In genomic region chr11:19072464-19072863, GRCh38 we compare ENCODE assay signal across 18 cellular contexts. TPM values are rescaled to one million over a fixed set of nuclear protein-coding genes. Genes with fewer than 3 reads are reported as not detected.
DNase-seq lines count a peak whose midpoint lies in the region; ATAC-seq and TF ChIP-seq lines count a peak whose summit lies in the region.
"Had no signal": no experiment of that assay in that cellular context is flagged by ENCODE, and none has a peak within 500 bp of the region (broad histone marks: within the 10 kb centered on the region; RNA-seq: fewer than 3 reads in every experiment).

No MANE protein-coding gene starts in this region.

- no peak overlapping the region for H3K27ac Mint-ChIP-seq in activated CD4-positive, alpha-beta T cell treated with anti-CD3 and anti-CD28 coated beads, Interleukin-2, amount 10 ng/mL, durations not matched to agents 24 days and 14 days
- H3K27ac Mint-ChIP-seq in activated CD4-positive, alpha-beta T cell treated with anti-CD3 and anti-CD28 coated beads for 36 hours: no peak overlapping the region
- H3K27ac Mint-ChIP-seq: CD4-positive, CD25-positive, alpha-beta regulatory T cell; HFFc6 had no signal

- H3F3A ChIP-seq in MM.1S (ENCODE audit: insufficient read depth, low read length): no peaks in the 10 kb centered on the region

- TF ChIP-seq CTCF in epithelial cell of esophagus (IDR thresholded peaks at IDR 0.05; ENCODE audit: insufficient read depth, low read depth, low read length, missing control alignments): no peak
- TF ChIP-seq CTCF in upper lobe of right lung (IDR thresholded peaks at IDR 0.05): no peak
- no peak for TF ChIP-seq CTCF in MM.1S (IDR thresholded peaks at IDR 0.05; ENCODE audit: low read length)

- no peak overlapping the region for H3K4me2 ChIP-seq in MM.1S (ENCODE audit: low read depth, low read length)

- H3K79me2 ChIP-seq in MM.1S (ENCODE audit: low read length): no peaks in the 10 kb centered on the region

- CTCF ChIA-PET in activated CD4-positive, alpha-beta T cell treated with anti-CD3 and anti-CD28 coated beads for 36 hours (lab: Charles Lee): interaction anchor here (0.6 to 2.6 kb wide), 7 partner anchors 10 to 1274 kb away, joined by 3 to 24 read pairs (median 3); partner anchors contain the start of gene MRGPRX2

- H3K4me3 Mint-ChIP-seq in activated CD4-positive, alpha-beta T cell treated with anti-CD3 and anti-CD28 coated beads, Interleukin-2, amount 10 ng/mL, durations not matched to agents 24 days and 14 days: no peak overlapping the region
- no peak overlapping the region for H3K4me3 Mint-ChIP-seq in activated CD4-positive, alpha-beta T cell treated with anti-CD3 and anti-CD28 coated beads for 36 hours
- H3K4me3 Mint-ChIP-seq: CD4-positive, CD25-positive, alpha-beta regulatory T cell; HFFc6 had no signal

- no peak overlapping the region for H3K27ac ChIP-seq in upper lobe of right lung
- no peak overlapping the region for H3K27ac ChIP-seq in MM.1S (ENCODE audit: low read length)

- POLR2A ChIA-PET in activated CD4-positive, alpha-beta T cell treated with anti-CD3 and anti-CD28 coated beads for 36 hours (lab: Charles Lee): no interaction called here

- peaks cover 14% of the 10 kb centered on the region for H3K27me3 Mint-ChIP-seq in activated CD4-positive, alpha-beta T cell treated with anti-CD3 and anti-CD28 coated beads, Interleukin-2, amount 10 ng/mL, durations not matched to agents 24 days and 14 days
- H3K27me3 Mint-ChIP-seq in activated CD4-positive, alpha-beta T cell treated with anti-CD3 and anti-CD28 coated beads for 36 hours: peaks cover 18% of the 10 kb centered on the region

- no peak overlapping the region for H3K9ac ChIP-seq in MM.1S (ENCODE audit: low read length)

- no peaks in the 10 kb centered on the region for H3K9me3 Mint-ChIP-seq in activated CD4-positive, alpha-beta T cell treated with anti-CD3 and anti-CD28 coated beads, Interleukin-2, amount 10 ng/mL, durations not matched to agents 24 days and 14 days
- peaks cover 11% of the 10 kb centered on the region for H3K9me3 Mint-ChIP-seq in activated CD4-positive, alpha-beta T cell treated with anti-CD3 and anti-CD28 coated beads for 36 hours (ENCODE audit: low read depth)
- H3K9me3 Mint-ChIP-seq: HFFc6 had no signal

- H3K4me3 ChIP-seq in epithelial cell of esophagus (ENCODE audit: low read length) (no peak overlapping the region), upper lobe of right lung (no peak overlapping the region), MM.1S (ENCODE audit: low read length) (no peak overlapping the region)

- H3K9me3 ChIP-seq in upper lobe of right lung (no peaks in the 10 kb centered on the region), MM.1S (replicated peaks; ENCODE audit: insufficient read depth, low read length) (no peaks in the 10 kb centered on the region)

- H3K9me2 ChIP-seq in MM.1S (replicated peaks; ENCODE audit: insufficient read depth, low read length): no peaks in the 10 kb centered on the region

- peak; percentile 47 for DNase-seq in activated CD4-positive, alpha-beta T cell treated with anti-CD3 and anti-CD28 coated beads, Interleukin-2, amount 10 ng/mL, durations not matched to agents 24 days and 14 days
- no peak for DNase-seq in activated CD4-positive, alpha-beta T cell treated with anti-CD3 and anti-CD28 coated beads for 36 hours
- DNase-seq in epithelial cell of esophagus (ENCODE audit: low read depth) (peak; percentile 28), mucosa of gallbladder (ENCODE audit: low spot score) (peak; percentile 32), upper lobe of right lung (no peak), MM.1S (no peak), COLO829 (ENCODE audit: low spot score) (no peak)
- DNase-seq: CD4-positive, CD25-positive, alpha-beta regulatory T cell; GOT3; HFFc6; KBM-7; NCI-H1048; NCI-H1694 treated with DMSO at 0.1 percent for 48 hours; NCI-H345; NCI-H526 treated with DMSO at 0.1 percent for 48 hours; SHP77 had no signal

- H4K20me1 ChIP-seq in MM.1S (ENCODE audit: insufficient read depth, low read length): no peaks in the 10 kb centered on the region

- ATAC-seq in activated CD4-positive, alpha-beta T cell treated with anti-CD3 and anti-CD28 coated beads for 36 hours: no peak
- peak; percentile 7 for ATAC-seq in upper lobe of right lung
- no peak for ATAC-seq in GM18873 (IDR thresholded peaks at IDR 0.05; ENCODE audit: low FRiP score, unreplicated experiment)

- intact Hi-C loops in activated CD4-positive, alpha-beta T cell treated with anti-CD3 and anti-CD28 coated beads, Interleukin-2, amount 10 ng/mL, durations not matched to agents 24 days and 14 days (cut with micrococcal nuclease): loop anchor here (5.0 kb wide), 2 partner anchors 185 to 240 kb away; no protein-coding TSS in a partner anchor
- intact Hi-C loops in activated CD4-positive, alpha-beta T cell treated with anti-CD3 and anti-CD28 coated beads for 36 hours (cut with DNase I, micrococcal nuclease): loop anchor here (5.0 kb wide), 3 partner anchors 45 to 185 kb away; partner anchors contain the start of genes E2F8 (in 2 of the 2) and ZDHHC13 (in 1 of the 2)
- intact Hi-C loops in upper lobe of right lung (cut with DNase I): loop anchor here (10.0 kb wide), 1 partner anchor 482 kb away; no protein-coding TSS in a partner anchor

- H3K27me3 ChIP-seq in upper lobe of right lung (no peaks in the 10 kb centered on the region), MM.1S (replicated peaks; ENCODE audit: insufficient read depth, low read length) (no peaks in the 10 kb centered on the region)

- H3K4me1 ChIP-seq in upper lobe of right lung: no peaks in the 10 kb centered on the region
- no peaks in the 10 kb centered on the region for H3K4me1 ChIP-seq in MM.1S (ENCODE audit: low read length)

- peaks cover 2% of the 10 kb centered on the region for H3K4me1 Mint-ChIP-seq in activated CD4-positive, alpha-beta T cell treated with anti-CD3 and anti-CD28 coated beads, Interleukin-2, amount 10 ng/mL, durations not matched to agents 24 days and 14 days
- peaks cover 4% of the 10 kb centered on the region for H3K4me1 Mint-ChIP-seq in activated CD4-positive, alpha-beta T cell treated with anti-CD3 and anti-CD28 coated beads for 36 hours

- H3K36me3 ChIP-seq in upper lobe of right lung (no peaks in the 10 kb centered on the region), MM.1S (replicated peaks; ENCODE audit: insufficient read depth, low read length) (no peaks in the 10 kb centered on the region)

- no peak overlapping the region for H2AFZ ChIP-seq in MM.1S (ENCODE audit: low read length)

- no peaks in the 10 kb centered on the region for H3K36me3 Mint-ChIP-seq in activated CD4-positive, alpha-beta T cell treated with anti-CD3 and anti-CD28 coated beads, Interleukin-2, amount 10 ng/mL, durations not matched to agents 24 days and 14 days (ENCODE audit: low read depth)
- peaks cover 2% of the 10 kb centered on the region for H3K36me3 Mint-ChIP-seq in activated CD4-positive, alpha-beta T cell treated with anti-CD3 and anti-CD28 coated beads for 36 hours (ENCODE audit: low read depth)
- H3K36me3 Mint-ChIP-seq: CD4-positive, CD25-positive, alpha-beta regulatory T cell had no signal

RNA-seq across cellular contexts. Expression of gene MRGPRX2, which starts 11.9 kb away (rescaled TPM):
- 0.12 and 0.21 TPM in 2 replicates for total RNA-seq in activated CD4-positive, alpha-beta T cell treated with anti-CD3 and anti-CD28 coated beads, Interleukin-2, amount 10 ng/mL, durations not matched to agents 24 days and 14 days
- not detected for total RNA-seq in activated CD4-positive, alpha-beta T cell treated with anti-CD3 and anti-CD28 coated beads for 36 hours
- total RNA-seq in mucosa of gallbladder (0.09 TPM), upper lobe of right lung (not detected)
- total RNA-seq: CD4-positive, CD25-positive, alpha-beta regulatory T cell; Daoy; HFFc6 had no signal

RNA-seq across cellular contexts. Expression of gene ZDHHC13, which starts 44.5 kb away (rescaled TPM):
- 24.8 and 28.1 TPM in 2 replicates for total RNA-seq in activated CD4-positive, alpha-beta T cell treated with anti-CD3 and anti-CD28 coated beads, Interleukin-2, amount 10 ng/mL, durations not matched to agents 24 days and 14 days
- 10 to 100 TPM; 22.9 to 25.9 TPM for total RNA-seq in activated CD4-positive, alpha-beta T cell treated with anti-CD3 and anti-CD28 coated beads for 36 hours
- total RNA-seq in mucosa of gallbladder (18.2 TPM), upper lobe of right lung (12.2 TPM)

Comparison
In these comparisons a context has a peak if more than half of its experiments do, and no peak if none do; other contexts are left out.
1. DNase-seq: peak in activated CD4-positive, alpha-beta T cell treated with anti-CD3 and anti-CD28 coated beads, Interleukin-2, amount 10 ng/mL, durations not matched to agents 24 days and 14 days (single experiment), epithelial cell of esophagus (single experiment) and mucosa of gallbladder (single experiment); none in activated CD4-positive, alpha-beta T cell treated with anti-CD3 and anti-CD28 coated beads for 36 hours (single experiment), upper lobe of right lung (single experiment), MM.1S (single experiment) and COLO829 (single experiment).